Comparison of ENCODE assay signal across 14 cellular contexts in genomic region chr11:75782540-75783263, GRCh38. TPM values are rescaled to one million over a fixed set of nuclear protein-coding genes. Genes with fewer than 3 reads are reported as not detected.
DNase-seq lines count a peak whose midpoint lies in the region; ATAC-seq, FAIRE-seq and TF ChIP-seq lines count a peak whose summit lies in the region.
"Had no signal": no experiment of that assay in that cellular context is flagged by ENCODE, and none has a peak within 500 bp of the region (broad histone marks: within the 10 kb centered on the region; RNA-seq: fewer than 3 reads in every experiment).

No MANE protein-coding gene starts in this region.

- H3K9me3 ChIP-seq in heart right ventricle, result no peaks in the 10 kb centered on the region
- no peaks in the 10 kb centered on the region for H3K9me3 ChIP-seq in Panc1 (ENCODE audit: control insufficient read depth, insufficient read depth, low read depth, low read length)
- no peaks in the 10 kb centered on the region for H3K9me3 ChIP-seq in kidney (ENCODE audit: control insufficient read depth in 1 of 2, low read length in 2 of 2)
- H3K9me3 ChIP-seq in subcutaneous abdominal adipose tissue (ENCODE audit: control insufficient read depth in 5 of 5, low read length in 5 of 5), result no peaks in the 10 kb centered on the region
- H3K9me3 ChIP-seq in HAP-1, result no peaks in the 10 kb centered on the region
- H3K9me3 ChIP-seq: SJCRH30 had no signal

- POLR2A ChIA-PET in Panc1 (lab: Charles Lee), result no interaction called here
- POLR2A ChIA-PET in activated CD8-positive, alpha-beta T cell treated with anti-CD3 and anti-CD28 coated beads, Interleukin-2, amount 10 ng/mL, durations not matched to agents 7 days and 5 days (lab: Charles Lee), result no interaction called here

- H3K27ac Mint-ChIP-seq in activated CD8-positive, alpha-beta T cell treated with anti-CD3 and anti-CD28 coated beads, Interleukin-2, amount 10 ng/mL, durations not matched to agents 7 days and 5 days, result no peak overlapping the region
- no peak overlapping the region for H3K27ac Mint-ChIP-seq in nephron progenitor cell

- CTCF ChIA-PET in Panc1 (lab: Charles Lee), result no interaction called here
- CTCF ChIA-PET in activated CD8-positive, alpha-beta T cell treated with anti-CD3 and anti-CD28 coated beads, Interleukin-2, amount 10 ng/mL, durations not matched to agents 7 days and 5 days (lab: Charles Lee), result interaction anchor here (1.6 kb wide), 1 partner anchor 20 kb away, joined by 4 read pairs; no protein-coding TSS in a partner anchor

- ATAC-seq in Right ventricle myocardium superior (ENCODE audit: poor library complexity), result no peak
- no peak for ATAC-seq in heart right ventricle
- 0 out of 2 replicates have a peak, but pooled peaks have one; percentile 15 for ATAC-seq in Panc1
- no peak for ATAC-seq in activated CD8-positive, alpha-beta T cell treated with anti-CD3 and anti-CD28 coated beads, Interleukin-2, amount 10 ng/mL, durations not matched to agents 7 days and 5 days
- ATAC-seq: K562 had no signal

- H3K9ac ChIP-seq in kidney (ENCODE audit: low read length in 2 of 2), result no peak overlapping the region
- H3K9ac ChIP-seq in subcutaneous abdominal adipose tissue (ENCODE audit: low read length in 5 of 5), result no peak overlapping the region

- H3K9me3 Mint-ChIP-seq in activated CD8-positive, alpha-beta T cell treated with anti-CD3 and anti-CD28 coated beads, Interleukin-2, amount 10 ng/mL, durations not matched to agents 7 days and 5 days (ENCODE audit: insufficient read depth), result no peaks in the 10 kb centered on the region
- H3K9me3 Mint-ChIP-seq in nephron progenitor cell, result no peaks in the 10 kb centered on the region

- H3K4me3 Mint-ChIP-seq in activated CD8-positive, alpha-beta T cell treated with anti-CD3 and anti-CD28 coated beads, Interleukin-2, amount 10 ng/mL, durations not matched to agents 7 days and 5 days, result no peak overlapping the region
- H3K4me3 Mint-ChIP-seq in nephron progenitor cell, result no peak overlapping the region

- in situ Hi-C loops in Panc1 (cut with HindIII; ENCODE audit: low pct_unique_long_range_greater_than_20kb, low sequenced_read_pairs) (no loop called here), HAP-1 (cut with MboI; ENCODE audit: low sequenced_read_pairs) (no loop called here)

- H3K36me3 ChIP-seq in heart right ventricle (peaks cover 0 to 9% (median 0%) of the 10 kb centered on the region in 9 donors), Panc1 (ENCODE audit: control insufficient read depth, insufficient read depth, low read length) (no peaks in the 10 kb centered on the region), kidney (ENCODE audit: control insufficient read depth in 1 of 2, insufficient read depth in 2 of 2, low read length in 2 of 2) (no peaks in the 10 kb centered on the region), subcutaneous abdominal adipose tissue (ENCODE audit: control insufficient read depth in 5 of 5, insufficient read depth in 5 of 5, low read length in 5 of 5) (peaks cover 0 to 88% (median 59%) of the 10 kb centered on the region in 5 donors), HAP-1 (replicated peaks) (no peaks in the 10 kb centered on the region)
- H3K36me3 ChIP-seq: SJCRH30 had no signal

- H3K27me3 ChIP-seq in heart right ventricle, result no peaks in the 10 kb centered on the region
- H3K27me3 ChIP-seq in Panc1 (ENCODE audit: control insufficient read depth, insufficient read depth, low read length), result no peaks in the 10 kb centered on the region
- no peaks in the 10 kb centered on the region for H3K27me3 ChIP-seq in subcutaneous abdominal adipose tissue (ENCODE audit: control insufficient read depth in 5 of 5, insufficient read depth in 4 of 5, low read length in 5 of 5)
- H3K27me3 ChIP-seq in HAP-1 (ENCODE audit: low read depth), result no peaks in the 10 kb centered on the region
- H3K27me3 ChIP-seq: SJCRH30 had no signal

- H3K4me1 ChIP-seq in heart right ventricle (peaks cover 0 to 7% (median 0%) of the 10 kb centered on the region in 9 donors), Panc1 (ENCODE audit: control insufficient read depth, insufficient read depth, low read length) (no peaks in the 10 kb centered on the region), kidney (ENCODE audit: control insufficient read depth in 1 of 2, insufficient read depth in 1 of 2, low read depth in 1 of 2, low read length in 2 of 2) (peaks cover 2 to 5% of the 10 kb centered on the region in 2 donors), subcutaneous abdominal adipose tissue (ENCODE audit: control insufficient read depth in 5 of 5, insufficient read depth in 5 of 5, low read length in 5 of 5) (peaks cover 0 to 70% (median 19%) of the 10 kb centered on the region in 5 donors), HAP-1 (no peaks in the 10 kb centered on the region)
- H3K4me1 ChIP-seq: SJCRH30 had no signal

- 97 to 98% methylated on average over 4 of the region's 4 CpGs for WGBS in heart right ventricle, 2 donors

- no peaks in the 10 kb centered on the region for H3K36me3 Mint-ChIP-seq in activated CD8-positive, alpha-beta T cell treated with anti-CD3 and anti-CD28 coated beads, Interleukin-2, amount 10 ng/mL, durations not matched to agents 7 days and 5 days (ENCODE audit: low read depth)
- H3K36me3 Mint-ChIP-seq in nephron progenitor cell (ENCODE audit: low read depth), result no peaks in the 10 kb centered on the region

- H3K27ac ChIP-seq in heart right ventricle (no peak overlapping the region), Panc1 (ENCODE audit: low read length) (no peak overlapping the region), kidney (ENCODE audit: low read depth in 2 of 2, low read length in 2 of 2) (no peak overlapping the region), subcutaneous abdominal adipose tissue (ENCODE audit: low read depth, low read length) (peak overlapping the region; percentile 37)
- H3K27ac ChIP-seq: SJCRH30 had no signal

- peak; percentile 13 for DNase-seq in Right ventricle myocardium superior
- DNase-seq in heart right ventricle, result no peak
- no peak for DNase-seq in Panc1 (ENCODE audit: low read depth, low spot score)
- peak; percentile 26 for DNase-seq in kidney
- DNase-seq in activated CD8-positive, alpha-beta T cell treated with anti-CD3 and anti-CD28 coated beads, Interleukin-2, amount 10 ng/mL, durations not matched to agents 7 days and 5 days, result no peak
- no peak for DNase-seq in nephron progenitor cell
- DNase-seq in HAP-1 (ENCODE audit: low spot score in 2 of 2), result no peak
- DNase-seq: NCI-H1048, NCI-H510A treated with DMSO at 0.1 percent for 48 hours, NCI-H82, SJCRH30 had no signal

- H3K4me3 ChIP-seq in heart right ventricle (no peak overlapping the region), Panc1 (ENCODE audit: low read depth in 2 of 2, low read length in 2 of 2) (no peak overlapping the region), kidney (ENCODE audit: low read length in 2 of 2) (no peak overlapping the region), subcutaneous abdominal adipose tissue (ENCODE audit: low read depth in 1 of 5, low read length in 5 of 5) (no peak overlapping the region), HAP-1 (no peak overlapping the region)
- H3K4me3 ChIP-seq: K562, SJCRH30 had no signal

- peaks cover 13% of the 10 kb centered on the region for H3K4me1 Mint-ChIP-seq in activated CD8-positive, alpha-beta T cell treated with anti-CD3 and anti-CD28 coated beads, Interleukin-2, amount 10 ng/mL, durations not matched to agents 7 days and 5 days (ENCODE audit: low read depth)
- H3K4me1 Mint-ChIP-seq in nephron progenitor cell, result no peaks in the 10 kb centered on the region

- no peak for TF ChIP-seq CTCF in heart right ventricle (IDR thresholded peaks at IDR 0.05)
- no peak for TF ChIP-seq CTCF in Panc1 (IDR thresholded peaks at IDR 0.05)
- TF ChIP-seq CTCF in kidney (IDR thresholded peaks at IDR 0.05; ENCODE audit: borderline replicate concordance, extremely low read depth, insufficient read depth), result no peak
- TF ChIP-seq CTCF in nephron progenitor cell (IDR thresholded peaks at IDR 0.05), result no peak

- intact Hi-C loops in Right ventricle myocardium superior (cut with DNase I) (no loop called here), heart right ventricle (cut with DNase I) (no loop called here), Panc1 (cut with micrococcal nuclease; ENCODE audit: unreplicated experiment) (no loop called here), kidney (cut with DNase I) (no loop called here)

- H3K27me3 Mint-ChIP-seq in activated CD8-positive, alpha-beta T cell treated with anti-CD3 and anti-CD28 coated beads, Interleukin-2, amount 10 ng/mL, durations not matched to agents 7 days and 5 days (ENCODE audit: low read depth), result no peaks in the 10 kb centered on the region
- peaks cover 3% of the 10 kb centered on the region for H3K27me3 Mint-ChIP-seq in nephron progenitor cell (ENCODE audit: low read depth, poor library complexity)

- BruUV-seq in Panc1 (replicated peaks; lab: Mats Ljungman, UMichigan), result no TSS peak

- no peak for FAIRE-seq in kidney (lab: Jason Lieb, UNC)
- FAIRE-seq: HTR-8/SVneo, K562 had no signal

RNA-seq across cellular contexts. Expression of gene DGAT2, which starts 14.1 kb away (rescaled TPM):
- total RNA-seq in Right ventricle myocardium superior (20.7 TPM), heart right ventricle (10 to 100 TPM in 5 of 10 donors, 1 to 10 TPM in 5; 6.2 to 24.4 (median 10.3) TPM), Panc1 (2021; ENCODE audit: unreplicated experiment) (19.2 TPM), kidney (1.4 TPM)
- polyA plus RNA-seq in heart right ventricle (10 to 100 TPM in 1 of 2 donors, 1 to 10 TPM in 1; 9.2 to 17.2 TPM), kidney (ENCODE audit: insufficient read depth, low read depth, low replicate concordance) (7.0 TPM)
- 23.1 TPM for polyA plus RNA-seq in Panc1 (2012; ENCODE audit: insufficient read length)
- total RNA-seq in activated CD8-positive, alpha-beta T cell treated with anti-CD3 and anti-CD28 coated beads, Interleukin-2, amount 10 ng/mL, durations not matched to agents 7 days and 5 days, result under 1 TPM; 0.37 to 0.76 TPM

RNA-seq across cellular contexts. Expression of gene UVRAG, which starts 32.3 kb away (rescaled TPM):
- total RNA-seq in Right ventricle myocardium superior, result 14.7 TPM
- 10 to 100 TPM; 12.2 to 18.3 (median 14.7) TPM for total RNA-seq in heart right ventricle
- 1 to 10 TPM; 5.0 to 7.8 TPM for polyA plus RNA-seq in heart right ventricle
- total RNA-seq in Panc1 (2021; ENCODE audit: unreplicated experiment), result 29.5 TPM
- 12.0 TPM for polyA plus RNA-seq in Panc1 (2012; ENCODE audit: insufficient read length)
- 27.9 TPM for total RNA-seq in kidney
- 7.2 TPM for polyA plus RNA-seq in kidney (ENCODE audit: insufficient read depth, low read depth, low replicate concordance)
- 10 to 100 TPM; 19.8 to 21.1 TPM for total RNA-seq in activated CD8-positive, alpha-beta T cell treated with anti-CD3 and anti-CD28 coated beads, Interleukin-2, amount 10 ng/mL, durations not matched to agents 7 days and 5 days

Comparison
In these comparisons a context has a peak if more than half of its experiments do, and no peak if none do; other contexts are left out.
1. DNase-seq: peak in Right ventricle myocardium superior (single experiment) and kidney (single experiment); none in heart right ventricle (0 of 2), Panc1 (single experiment), activated CD8-positive, alpha-beta T cell treated with anti-CD3 and anti-CD28 coated beads, Interleukin-2, amount 10 ng/mL, durations not matched to agents 7 days and 5 days (single experiment), nephron progenitor cell (single experiment) and HAP-1 (0 of 2).